In genomic region chr1:114770989-114771388, GRCh38 we compare ENCODE assay signal across 11 cellular contexts.
"Had no signal": no experiment of that assay in that cellular context is flagged by ENCODE, and none has a peak within 500 bp of the region (broad histone marks: within the 10 kb centered on the region; RNA-seq: fewer than 3 reads in every experiment).

No MANE protein-coding gene starts in this region.

- H3K9ac ChIP-seq: GM23248 had no signal

- H3K27ac ChIP-seq: GM23248 had no signal

- H2AFZ ChIP-seq: GM23248, GM23338 had no signal

- H3K4me3 ChIP-seq: GM23248, GM23338, HAP-1 had no signal

- FAIRE-seq: H1, H54 had no signal

- H3K9me3 ChIP-seq: HAP-1 had no signal

- H3K4me2 ChIP-seq: GM23338 had no signal

- DNase-seq: GM23248, GOT3, H7, H9, HCEC 1CT, HFFc6 had no signal

- H3K4me1 ChIP-seq: HAP-1 had no signal

- ATAC-seq: GM23338, HCT116 had no signal
